10 cellular contexts compared by ENCODE assay signal in genomic region chr10:6543431-6544005, GRCh38. TPM values are rescaled to one million over a fixed set of nuclear protein-coding genes. Genes with fewer than 3 reads are reported as not detected.
DNase-seq lines count a peak whose midpoint lies in the region; ATAC-seq, FAIRE-seq and TF ChIP-seq lines count a peak whose summit lies in the region.
"Had no signal": no experiment of that assay in that cellular context is flagged by ENCODE, and none has a peak within 500 bp of the region (broad histone marks: within the 10 kb centered on the region; RNA-seq: fewer than 3 reads in every experiment).

No MANE protein-coding gene starts in this region.

- H3K27ac ChIP-seq in ascending aorta = no peak overlapping the region

- H3K4me3 ChIP-seq in ascending aorta (no peak overlapping the region), foreskin fibroblast (ENCODE audit: low read depth in 1 of 2, low read length in 2 of 2) (no peak overlapping the region)

- TF ChIP-seq CTCF in ascending aorta (IDR thresholded peaks at IDR 0.05) (no peak), foreskin fibroblast (IDR thresholded peaks at IDR 0.05; ENCODE audit: low read depth, low read length) (no peak)

- intact Hi-C loops in ascending aorta (cut with DNase I) = no loop called here

- H3K36me3 Mint-ChIP-seq in activated naive CD8-positive, alpha-beta T cell treated with anti-CD3 and anti-CD28 coated beads, Interleukin-2, amount 10 ng/mL, durations not matched to agents 7 days and 5 days = peaks cover 25% of the 10 kb centered on the region

- H3K27ac Mint-ChIP-seq in activated naive CD8-positive, alpha-beta T cell treated with anti-CD3 and anti-CD28 coated beads, Interleukin-2, amount 10 ng/mL, durations not matched to agents 7 days and 5 days = peak overlapping the region; percentile 100

- no peak for FAIRE-seq in frontal cortex (lab: Jason Lieb, UNC)
- FAIRE-seq: TTC549 had no signal

- DNase-seq in GM19240 (ENCODE audit: insufficient read length, low spot score) (peak; percentile 11), UCSD-AML1 (lab: John Stamatoyannopoulos, UW; ENCODE audit: unreplicated experiment) (peak; percentile 40), ascending aorta (ENCODE audit: low spot score in 2 of 2) (no peak), NCI-H2227 treated with DMSO at 0.1 percent for 48 hours (lab: John Stamatoyannopoulos, UW) (no peak), foreskin fibroblast (no peak), frontal cortex (ENCODE audit: low spot score in 2 of 2) (no peak)
- peak; percentile 69 for DNase-seq in activated naive CD8-positive, alpha-beta T cell treated with anti-CD3 and anti-CD28 coated beads, Interleukin-2, amount 10 ng/mL, durations not matched to agents 7 days and 5 days
- peak; percentile 22 to 51 (median 44) for DNase-seq in stimulated activated CD4-positive, alpha-beta T cell treated with anti-CD3 and anti-CD28 coated beads, TNF-alpha, amount 100 ng/mL, for 24 hours (ENCODE audit: low read depth in 3 of 3)
- DNase-seq: foreskin melanocyte had no signal

- POLR2A ChIA-PET in activated naive CD8-positive, alpha-beta T cell treated with anti-CD3 and anti-CD28 coated beads, Interleukin-2, amount 10 ng/mL, durations not matched to agents 7 days and 5 days (lab: Charles Lee) = interaction anchor here (0.7 to 3.1 kb wide), 16 partner anchors 9 to 70 kb away, joined by 3 to 51 read pairs (median 6); partner anchors contain the start of gene PRKCQ

- H3K4me3 Mint-ChIP-seq in activated naive CD8-positive, alpha-beta T cell treated with anti-CD3 and anti-CD28 coated beads, Interleukin-2, amount 10 ng/mL, durations not matched to agents 7 days and 5 days = peak overlapping the region; percentile 95

- no peaks in the 10 kb centered on the region for H3K4me1 ChIP-seq in ascending aorta

- no peaks in the 10 kb centered on the region for H3K9me3 ChIP-seq in ascending aorta

- no peaks in the 10 kb centered on the region for H3K36me3 ChIP-seq in ascending aorta

- no peaks in the 10 kb centered on the region for H3K27me3 Mint-ChIP-seq in activated naive CD8-positive, alpha-beta T cell treated with anti-CD3 and anti-CD28 coated beads, Interleukin-2, amount 10 ng/mL, durations not matched to agents 7 days and 5 days

- H3K9me3 Mint-ChIP-seq in activated naive CD8-positive, alpha-beta T cell treated with anti-CD3 and anti-CD28 coated beads, Interleukin-2, amount 10 ng/mL, durations not matched to agents 7 days and 5 days = no peaks in the 10 kb centered on the region

- no peaks in the 10 kb centered on the region for H3K27me3 ChIP-seq in ascending aorta

- H3K4me1 Mint-ChIP-seq in activated naive CD8-positive, alpha-beta T cell treated with anti-CD3 and anti-CD28 coated beads, Interleukin-2, amount 10 ng/mL, durations not matched to agents 7 days and 5 days = peaks cover 58% of the 10 kb centered on the region

- peak; percentile 81 for ATAC-seq in activated naive CD8-positive, alpha-beta T cell treated with anti-CD3 and anti-CD28 coated beads, Interleukin-2, amount 10 ng/mL, durations not matched to agents 7 days and 5 days (ENCODE audit: low read depth)

RNA-seq across cellular contexts. Expression of gene PRKCQ, which starts 36.6 kb away (rescaled TPM):
- 10 to 100 TPM; 61.2 to 61.8 TPM for total RNA-seq in activated naive CD8-positive, alpha-beta T cell treated with anti-CD3 and anti-CD28 coated beads, Interleukin-2, amount 10 ng/mL, durations not matched to agents 7 days and 5 days
- not detected for total RNA-seq in ascending aorta
- 2.0 TPM for total RNA-seq in frontal cortex

Comparison
In these comparisons a context has a peak if more than half of its experiments do, and no peak if none do; other contexts are left out.
1. DNase-seq: peak in GM19240 (single experiment), UCSD-AML1 (single experiment), activated naive CD8-positive, alpha-beta T cell treated with anti-CD3 and anti-CD28 coated beads, Interleukin-2, amount 10 ng/mL, durations not matched to agents 7 days and 5 days (single experiment) and stimulated activated CD4-positive, alpha-beta T cell treated with anti-CD3 and anti-CD28 coated beads, TNF-alpha, amount 100 ng/mL, for 24 hours (3 of 3); none in ascending aorta (0 of 2), NCI-H2227 treated with DMSO at 0.1 percent for 48 hours (single experiment), foreskin fibroblast (0 of 2) and frontal cortex (0 of 2).
2. RNA of gene PRKCQ, which starts 36.6 kb away (total RNA-seq): 61.2 to 61.8 TPM in activated naive CD8-positive, alpha-beta T cell treated with anti-CD3 and anti-CD28 coated beads, Interleukin-2, amount 10 ng/mL, durations not matched to agents 7 days and 5 days; 2.0 TPM in frontal cortex (single experiment) and not detected in ascending aorta (single experiment); every median in the first group is over 10 times any median in the second.